Comparison of ENCODE assay signal across 11 cellular contexts in the genomic region with DNA sequence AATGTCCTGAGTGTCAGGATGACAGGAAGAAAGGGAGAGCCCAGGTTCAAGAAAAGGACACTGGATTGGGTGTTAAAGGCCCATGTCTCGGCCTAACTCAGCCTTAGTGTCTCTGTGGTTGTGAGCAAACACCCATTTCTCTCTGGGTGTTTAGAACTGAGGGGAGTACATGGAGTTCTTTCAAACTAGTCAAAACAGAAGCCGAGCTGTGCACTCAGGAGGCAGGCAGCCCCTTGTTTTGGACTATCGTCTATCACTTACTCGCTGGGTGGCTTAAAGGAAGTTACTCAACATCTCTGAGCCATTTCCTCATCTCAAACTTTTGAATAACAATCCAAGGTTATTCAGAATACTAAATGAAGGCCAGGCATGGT. TPM values are rescaled to one million over a fixed set of nuclear protein-coding genes. Genes with fewer than 3 reads are reported as not detected.
DNase-seq lines count a peak whose midpoint lies in the region; ATAC-seq, FAIRE-seq and TF ChIP-seq lines count a peak whose summit lies in the region.
"Had no signal": no experiment of that assay in that cellular context is flagged by ENCODE, and none has a peak within 500 bp of the region (broad histone marks: within the 10 kb centered on the region; RNA-seq: fewer than 3 reads in every experiment).

No MANE protein-coding gene starts in this region.

- no peaks in the 10 kb centered on the region for H3K27me3 Mint-ChIP-seq in T-helper 2 cell treated with Interferon-gamma antibody and Interleukin-4, amounts not matched to agents 5 μg/mL and 100 μg/mL, for 36 hours (ENCODE audit: low read depth)

- H3K36me3 Mint-ChIP-seq in T-helper 2 cell treated with Interferon-gamma antibody and Interleukin-4, amounts not matched to agents 5 μg/mL and 100 μg/mL, for 36 hours (ENCODE audit: low read depth) = peaks cover 3% of the 10 kb centered on the region

- ATAC-seq in GM18505 (IDR thresholded peaks at IDR 0.05; ENCODE audit: unreplicated experiment) = no peak

- peak; percentile 14 for DNase-seq in HCEC 1CT
- peak; percentile 59 for DNase-seq in T-helper 2 cell treated with Interferon-gamma antibody and Interleukin-4, amounts not matched to agents 5 μg/mL and 100 μg/mL, for 36 hours (ENCODE audit: low spot score)
- peak; percentile 51 for DNase-seq in effector CD4-positive, alpha-beta T cell
- DNase-seq in small intestine = peak; percentile 48
- DNase-seq in posterior cingulate gyrus = no peak
- no peak for DNase-seq in NCI-H510A treated with DMSO at 0.1 percent for 48 hours (lab: John Stamatoyannopoulos, UW)
- no peak for DNase-seq in hippocampal formation (lab: John Stamatoyannopoulos, UW)
- DNase-seq: NCI-H1417 treated with DMSO at 0.1 percent for 48 hours had no signal

- H3K4me3 ChIP-seq in small intestine (ENCODE audit: low read depth in 1 of 2, low read length in 2 of 2) = no peak overlapping the region

- peak overlapping the region; percentile 78 for H3K4me3 Mint-ChIP-seq in T-helper 2 cell treated with Interferon-gamma antibody and Interleukin-4, amounts not matched to agents 5 μg/mL and 100 μg/mL, for 36 hours

- peaks cover 3% of the 10 kb centered on the region for H3K9me3 Mint-ChIP-seq in T-helper 2 cell treated with Interferon-gamma antibody and Interleukin-4, amounts not matched to agents 5 μg/mL and 100 μg/mL, for 36 hours

- H3K4me1 ChIP-seq in small intestine (ENCODE audit: control insufficient read depth in 2 of 2, insufficient read depth in 1 of 2, low read depth in 1 of 2, low read length in 1 of 2) = no peaks in the 10 kb centered on the region
- H3K4me1 ChIP-seq: parathyroid adenoma had no signal

- 68 to 79% (median 71%) methylated on average over 4 of the region's 4 CpGs for WGBS in small intestine, 3 donors

- no peaks in the 10 kb centered on the region for H3K27me3 ChIP-seq in small intestine (ENCODE audit: control insufficient read depth in 2 of 2, insufficient read depth in 2 of 2, low read length in 2 of 2)

- intact Hi-C loops in posterior cingulate gyrus (cut with DNase I) = no loop called here

- H3K4me1 Mint-ChIP-seq in T-helper 2 cell treated with Interferon-gamma antibody and Interleukin-4, amounts not matched to agents 5 μg/mL and 100 μg/mL, for 36 hours (ENCODE audit: low read depth) = peaks cover 76% of the 10 kb centered on the region

- peak overlapping the region; percentile 78 to 98 for H3K27ac ChIP-seq in small intestine (ENCODE audit: low read depth in 1 of 2, low read length in 1 of 2)
- H3K27ac ChIP-seq: epithelial cell of prostate, parathyroid adenoma had no signal

- H3K36me3 ChIP-seq in small intestine (ENCODE audit: control insufficient read depth in 2 of 2, insufficient read depth in 2 of 2, low read length in 2 of 2) = no peaks in the 10 kb centered on the region

- no peak for TF ChIP-seq POLR2A in GM18505 (IDR thresholded peaks at IDR 0.05; ENCODE audit: borderline replicate concordance, extremely low read depth, insufficient read depth, insufficient read length)

- H3K27ac Mint-ChIP-seq in T-helper 2 cell treated with Interferon-gamma antibody and Interleukin-4, amounts not matched to agents 5 μg/mL and 100 μg/mL, for 36 hours = peak overlapping the region; percentile 96

- no peaks in the 10 kb centered on the region for H3K9me3 ChIP-seq in small intestine (ENCODE audit: control insufficient read depth, low read depth)

- no peak for FAIRE-seq in small intestine (lab: Jason Lieb, UNC)

RNA-seq across cellular contexts. Expression of gene NAIF1, which starts 40.0 kb away (rescaled TPM):
- polyA plus RNA-seq in small intestine = 1 to 10 TPM; 8.1 to 10.0 (median 9.2) TPM

RNA-seq across cellular contexts. Expression of gene SLC25A25, which starts 40.9 kb away (rescaled TPM):
- 10 to 100 TPM; 15.5 to 26.2 (median 23.5) TPM for polyA plus RNA-seq in small intestine

RNA-seq across cellular contexts. Expression of gene EEIG1, which starts 46.4 kb away (rescaled TPM):
- 100 to 1,000 TPM in 1 of 3 donors, 10 to 100 TPM in 2; 43.9 to 123 (median 69.4) TPM for polyA plus RNA-seq in small intestine

Comparison
In these comparisons a context has a peak if more than half of its experiments do, and no peak if none do; other contexts are left out.
1. DNase-seq: peak in HCEC 1CT (single experiment), T-helper 2 cell treated with Interferon-gamma antibody and Interleukin-4, amounts not matched to agents 5 μg/mL and 100 μg/mL, for 36 hours (single experiment), effector CD4-positive, alpha-beta T cell (single experiment) and small intestine (single experiment); none in posterior cingulate gyrus (0 of 10), NCI-H510A treated with DMSO at 0.1 percent for 48 hours (single experiment) and hippocampal formation (0 of 2).